Comparison of ENCODE assay signal across 27 cellular contexts in the genomic region with DNA sequence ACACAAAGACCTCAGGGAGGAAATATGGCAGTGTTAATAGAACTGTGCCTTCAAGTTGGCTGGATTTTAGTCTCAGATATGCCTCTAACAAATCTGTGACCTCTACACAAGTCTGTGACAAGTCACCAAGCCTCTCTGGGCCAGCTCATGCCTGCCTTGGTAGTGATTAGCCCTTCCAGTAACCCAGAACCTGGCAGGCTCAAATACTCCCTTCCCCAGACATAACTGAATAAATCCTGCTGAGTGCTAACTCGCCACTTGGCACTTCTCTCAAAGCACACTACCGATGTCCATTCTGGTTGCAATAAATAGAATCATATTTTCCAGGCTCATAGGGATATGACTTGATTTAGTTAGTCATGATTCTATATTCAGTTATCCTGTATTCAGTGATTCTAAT. TPM values are rescaled to one million over a fixed set of nuclear protein-coding genes. Genes with fewer than 3 reads are reported as not detected.
"Had no signal": no experiment of that assay in that cellular context is flagged by ENCODE, and none has a peak within 500 bp of the region (broad histone marks: within the 10 kb centered on the region; RNA-seq: fewer than 3 reads in every experiment).

No MANE protein-coding gene starts in this region.

- H3K27ac ChIP-seq: neural progenitor cell, ovary, prostate gland, skin epidermis, stomach, testis, tibial artery, upper lobe of right lung, uterus had no signal

- DNase-seq: islet precursor cell; mesendoderm; naive B cell; natural killer cell; nephron progenitor cell; ovary; posterior cingulate gyrus; stimulated activated CD4-positive, alpha-beta T cell treated with anti-CD3 and anti-CD28 coated beads, Interleukin-12 subunit alpha, Interleukin-12 subunit beta, amount 100 ng/mL, for 4 hours; stimulated activated CD4-positive, alpha-beta T cell treated with anti-CD3 and anti-CD28 coated beads, Interleukin-15, amount 100 ng/mL, for 24 hours; stimulated activated CD4-positive, alpha-beta T cell treated with anti-CD3 and anti-CD28 coated beads, Interleukin-2, amount 100 ng/mL, for 24 hours; stimulated activated CD4-positive, alpha-beta T cell treated with anti-CD3 and anti-CD28 coated beads, Interleukin-4, amount 100 ng/mL, for 1 hour; stimulated activated naive B cell treated with anti-CD40 and anti-IgM and Interleukin-4, amounts not matched to agents 10 μg/mL and 1 μg/mL and 100 μg/mL, for 72 hours; stimulated activated naive CD8-positive, alpha-beta T cell treated with anti-CD3 and anti-CD28 coated beads, Interleukin-15, Interleukin-2, amounts not matched to agents 100 U/mL and 50 U/mL, for 24 hours; stomach; testis; tibial artery; trophoblast cell; upper lobe of right lung; uterus had no signal

- H3K36me3 ChIP-seq: neural progenitor cell, ovary, prostate gland, stomach, tibial artery, upper lobe of right lung, uterus had no signal

- H3K27me3 ChIP-seq: ovary, stomach, testis, tibial artery, upper lobe of right lung, uterus had no signal

- ATAC-seq: left lobe of liver; natural killer cell; sciatic nerve; stimulated activated naive B cell treated with anti-CD40 and anti-IgM and Interleukin-4, amounts not matched to agents 10 μg/mL and 1 μg/mL and 100 μg/mL, for 72 hours; stimulated activated naive CD8-positive, alpha-beta T cell treated with anti-CD3 and anti-CD28 coated beads, Interleukin-15, Interleukin-2, amounts not matched to agents 100 U/mL and 50 U/mL, for 24 hours; upper lobe of right lung had no signal

- H3K4me1 ChIP-seq: neural progenitor cell, prostate gland, stomach, testis, tibial artery, upper lobe of right lung, uterus had no signal

- H3K4me3 ChIP-seq: lung, neural progenitor cell, ovary, prostate gland, skin epidermis, stomach, testis, tibial artery, upper lobe of right lung, uterus had no signal

- H3K9me3 ChIP-seq: ovary, prostate gland, stomach, testis, tibial artery, upper lobe of right lung, uterus had no signal

RNA-seq across cellular contexts. Expression of gene THSD7B, which starts 15.3 kb away (rescaled TPM):
- total RNA-seq: lower leg skin, mononuclear cell, natural killer cell had no signal
